In genomic region chr18:27093290-27093689, GRCh38 we compare ENCODE assay signal across 7 cellular contexts.
A peak's percentile ranks its signal among the peaks of the same experiment; 100 is the strongest.
DNase-seq lines count a peak whose midpoint lies in the region; TF ChIP-seq lines count a peak whose summit lies in the region.
"Not testable (repeated sequence)": the region's sequence is repeated elsewhere in the genome, so short reads cannot be mapped to it uniquely, and the experiment has no call there.

No MANE protein-coding gene starts in this region.

- TF ChIP-seq CTCF in chondrocyte (IDR thresholded peaks at IDR 0.05) = not testable (repeated sequence)

- not testable (repeated sequence) for H4K8ac ChIP-seq in trophoblast cell (ENCODE audit: low read depth, low read length)

- not testable (repeated sequence) for H3K4me2 ChIP-seq in trophoblast cell (ENCODE audit: low read length)

- H3K27ac Mint-ChIP-seq in chondrocyte (ENCODE audit: unreplicated experiment) = not testable (repeated sequence)

- not testable (repeated sequence) for H3K23ac ChIP-seq in trophoblast cell (ENCODE audit: low read length)

- not testable (repeated sequence) for H3K36me3 Mint-ChIP-seq in chondrocyte (ENCODE audit: low read depth)

- H2AK5ac ChIP-seq in trophoblast cell (ENCODE audit: low read length) = not testable (repeated sequence)

- WGBS in trophoblast cell (ENCODE audit: extremely low coverage, insufficient coverage, insufficient read length) = no CpG with 5 or more reads among the region's 9 CpGs

- peak overlapping the region; percentile 30 for H4K12ac ChIP-seq in trophoblast cell (ENCODE audit: low read depth, low read length)

- H3K9me3 ChIP-seq in trophoblast cell (ENCODE audit: insufficient read depth, low read depth, low read length) = not testable (repeated sequence)

- H2BK12ac ChIP-seq in trophoblast cell (ENCODE audit: low read length) = not testable (repeated sequence)

- not testable (repeated sequence) for H2AFZ ChIP-seq in trophoblast cell (ENCODE audit: insufficient read depth, low read length, poor library complexity)

- DNase-seq in NCI-H345 (lab: John Stamatoyannopoulos, UW) (peak; percentile 17), NCI-H510A treated with DMSO at 0.1 percent for 48 hours (lab: John Stamatoyannopoulos, UW) (peak; percentile 1), NCI-H748 (lab: John Stamatoyannopoulos, UW; ENCODE audit: unreplicated experiment) (peak; percentile 85), NCI-H748 treated with DMSO at 0.1 percent for 48 hours (lab: John Stamatoyannopoulos, UW) (peak; percentile 54), chondrocyte (ENCODE audit: low spot score) (peak; percentile 59), mucosa of gallbladder (ENCODE audit: low spot score) (peak; percentile 19)
- not testable (repeated sequence) for DNase-seq in trophoblast cell

- H3K79me2 ChIP-seq in trophoblast cell (ENCODE audit: control insufficient read depth, insufficient read depth, low read length, poor library complexity) = not testable (repeated sequence)

- not testable (repeated sequence) for H2BK5ac ChIP-seq in trophoblast cell (ENCODE audit: low read depth, low read length, poor library complexity)

- not testable (repeated sequence) for H3K4ac ChIP-seq in trophoblast cell (ENCODE audit: low read depth, low read length)

- not testable (repeated sequence) for H3K4me1 ChIP-seq in trophoblast cell (ENCODE audit: control insufficient read depth in 1 of 2, insufficient read depth in 2 of 2, low read length in 2 of 2)

- not testable (repeated sequence) for H3K4me1 Mint-ChIP-seq in chondrocyte (ENCODE audit: low read depth)

- not testable (repeated sequence) for H3K18ac ChIP-seq in trophoblast cell (ENCODE audit: low read length)

- not testable (repeated sequence) for H3K4me3 ChIP-seq in trophoblast cell (ENCODE audit: low read depth, low read length)

- peaks cover 18% of the 10 kb centered on the region for H3K27me3 Mint-ChIP-seq in chondrocyte (ENCODE audit: low read depth)

- not testable (repeated sequence) for H3K27me3 ChIP-seq in trophoblast cell (ENCODE audit: insufficient read depth, low read length)

- peaks cover 23% of the 10 kb centered on the region for H3K9me3 Mint-ChIP-seq in chondrocyte (ENCODE audit: low read depth)

- H3K27ac ChIP-seq in trophoblast cell (ENCODE audit: low read depth, low read length) = not testable (repeated sequence)

- H3K14ac ChIP-seq in trophoblast cell (ENCODE audit: low read length) = not testable (repeated sequence)

- not testable (repeated sequence) for H4K91ac ChIP-seq in trophoblast cell (ENCODE audit: low read depth, low read length)

- not testable (repeated sequence) for H3K79me1 ChIP-seq in trophoblast cell (ENCODE audit: low read length)

- H3K9ac ChIP-seq in trophoblast cell (ENCODE audit: low read length) = not testable (repeated sequence)

- H2BK120ac ChIP-seq in trophoblast cell (ENCODE audit: insufficient read depth, low read length, poor library complexity) = not testable (repeated sequence)

- H3K4me3 Mint-ChIP-seq in chondrocyte (ENCODE audit: unreplicated experiment) = not testable (repeated sequence)

- H3K36me3 ChIP-seq in trophoblast cell (ENCODE audit: control insufficient read depth in 1 of 2, insufficient read depth in 2 of 2, low read length in 2 of 2) = not testable (repeated sequence)
